In the genomic region with DNA sequence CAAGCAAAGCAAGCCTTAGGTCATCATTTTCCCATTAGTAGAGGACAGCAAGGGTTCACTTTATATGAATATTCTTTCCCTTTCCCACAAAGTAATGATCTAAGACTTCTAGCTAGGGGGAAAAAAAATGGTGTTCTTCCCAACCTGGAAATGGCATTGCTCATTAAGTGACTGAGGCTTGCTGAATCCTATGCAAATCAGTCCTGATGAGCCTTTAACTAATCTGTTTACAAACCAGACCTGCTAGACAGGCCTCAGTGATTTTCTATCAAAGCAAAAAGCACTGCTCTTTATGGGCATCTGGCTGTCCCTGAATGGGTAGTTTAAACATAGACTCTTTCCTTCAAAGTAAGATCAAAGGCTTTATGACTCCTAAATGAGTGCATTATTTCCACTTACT, we compare ENCODE assay signal across 17 cellular contexts.
"Had no signal": no experiment of that assay in that cellular context is flagged by ENCODE, and none has a peak within 500 bp of the region (broad histone marks: within the 10 kb centered on the region; RNA-seq: fewer than 3 reads in every experiment).

No MANE protein-coding gene starts in this region.

- H3K27me3 ChIP-seq: dorsolateral prefrontal cortex, hepatocyte, right atrium auricular region, tibial artery, vagina had no signal

- H3K36me3 ChIP-seq: right atrium auricular region, tibial artery, vagina had no signal

- H3K9me3 ChIP-seq: left ventricle myocardium inferior, right atrium auricular region, tibial artery, vagina had no signal

- DNase-seq: activated CD4-positive, alpha-beta memory T cell treated with anti-CD3 and anti-CD28 coated beads for 36 hours; activated CD8-positive, alpha-beta memory T cell treated with anti-CD3 and anti-CD28 coated beads, Interleukin-2, amount 10 ng/mL, durations not matched to agents 7 days and 5 days; activated effector memory CD4-positive, alpha-beta T cell treated with anti-CD3 and anti-CD28 coated beads, Interleukin-2, amount 50 U/mL, for 16 hours; activated T-cell treated with anti-CD3 and anti-CD28 coated beads, Interleukin-2, amount 50 U/mL, for 48 hours; amniotic stem cell; dorsolateral prefrontal cortex; left ventricle myocardium inferior; natural killer cell; nucleus accumbens; stimulated activated CD4-positive, alpha-beta T cell treated with anti-CD3 and anti-CD28 coated beads, Interleukin-15, amount 100 ng/mL, for 24 hours; stimulated activated CD4-positive, alpha-beta T cell treated with anti-CD3 and anti-CD28 coated beads, Interleukin-4, amount 100 ng/mL, for 24 hours; stimulated activated naive CD4-positive, alpha-beta T cell; tibial artery had no signal

- ATAC-seq: activated CD8-positive, alpha-beta memory T cell treated with anti-CD3 and anti-CD28 coated beads, Interleukin-2, amount 10 ng/mL, durations not matched to agents 7 days and 5 days; natural killer cell had no signal

- H3K4me3 ChIP-seq: dorsolateral prefrontal cortex, hepatocyte, left ventricle myocardium inferior, right atrium auricular region, skin epidermis, tibial artery, vagina had no signal

- H3K27ac ChIP-seq: dorsolateral prefrontal cortex, hepatocyte, left ventricle myocardium inferior, right atrium auricular region, tibial artery, vagina had no signal

- H3K4me1 ChIP-seq: left ventricle myocardium inferior, right atrium auricular region, tibial artery had no signal
